Comparison of ENCODE assay signal across 19 cellular contexts in the genomic region with DNA sequence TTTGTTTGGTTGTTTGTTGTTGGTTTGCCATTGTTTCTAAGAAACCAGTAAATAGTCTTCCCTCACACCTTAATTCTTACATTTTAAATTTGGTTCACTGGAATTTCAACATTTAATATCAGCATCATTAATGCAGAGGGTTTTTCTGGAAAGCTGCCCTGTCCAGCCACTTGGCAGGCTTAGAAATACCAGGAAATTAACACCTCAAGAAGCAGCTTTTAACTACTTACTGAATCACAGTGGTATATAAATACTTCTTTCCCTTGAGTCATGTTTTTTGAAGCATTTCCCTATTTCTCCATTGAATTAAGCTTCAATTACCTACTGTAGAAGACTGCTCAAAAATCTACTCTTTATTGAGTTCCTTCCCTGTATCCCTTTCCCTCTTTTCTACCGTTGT.
DNase-seq lines count a peak whose midpoint lies in the region; ATAC-seq, FAIRE-seq and TF ChIP-seq lines count a peak whose summit lies in the region.
"Had no signal": no experiment of that assay in that cellular context is flagged by ENCODE, and none has a peak within 500 bp of the region (broad histone marks: within the 10 kb centered on the region; RNA-seq: fewer than 3 reads in every experiment).

No MANE protein-coding gene starts in this region.

- no peaks in the 10 kb centered on the region for H3K23me2 ChIP-seq in H1 (ENCODE audit: low read depth, low read length)

- H3K27me3 Mint-ChIP-seq in activated T-helper 2 cell treated with anti-CD3 and anti-CD28 coated beads, Interferon-gamma antibody, Interleukin-2, Interleukin-4, amounts not matched to agents 10 μg/mL and 5 μg/mL and 100 μg/mL, durations not matched to agents 14 hours and 24 hours and 36 hours (ENCODE audit: low read depth) = no peaks in the 10 kb centered on the region
- H3K27me3 Mint-ChIP-seq: CD4-positive, alpha-beta memory T cell had no signal

- H3K36me3 ChIP-seq in H1 (ENCODE audit: control insufficient read depth in 2 of 4, insufficient read depth in 4 of 4, low read length in 3 of 4) = no peaks in the 10 kb centered on the region
- H3K36me3 ChIP-seq in lower lobe of right lung = no peaks in the 10 kb centered on the region
- H3K36me3 ChIP-seq: HAP-1 had no signal

- H3K14ac ChIP-seq in H1 (ENCODE audit: insufficient read length) = no peak overlapping the region

- intact Hi-C loops in lower lobe of right lung (cut with DNase I) = no loop called here
- intact Hi-C loops in activated T-helper 2 cell treated with anti-CD3 and anti-CD28 coated beads, Interferon-gamma antibody, Interleukin-2, Interleukin-4, amounts not matched to agents 10 μg/mL and 5 μg/mL and 100 μg/mL, durations not matched to agents 14 hours and 24 hours and 36 hours (cut with micrococcal nuclease) = no loop called here

- no peaks in the 10 kb centered on the region for H3K9me3 ChIP-seq in H1 (ENCODE audit: insufficient read depth in 2 of 2, low read depth in 1 of 2, low read length in 1 of 2)
- no peaks in the 10 kb centered on the region for H3K9me3 ChIP-seq in lower lobe of right lung
- H3K9me3 ChIP-seq: HAP-1 had no signal

- H3K4ac ChIP-seq in H1 (replicated peaks; ENCODE audit: insufficient read length, low read depth, low read length) = no peak overlapping the region

- no peak overlapping the region for H4K5ac ChIP-seq in H1 (ENCODE audit: insufficient read length, low read depth, low read length)

- CTCF ChIA-PET in H1 (lab: Charles Lee; ENCODE audit: partially characterized antibody) = interaction anchor here (1.5 kb wide), 1 partner anchor 76 kb away, joined by 4 read pairs; no protein-coding TSS in a partner anchor

- no peak overlapping the region for H3K23ac ChIP-seq in H1 (ENCODE audit: insufficient read length)

- ATAC-seq in lower lobe of right lung = peak; percentile 53 to 87
- ATAC-seq: GM23338 had no signal

- H2BK20ac ChIP-seq in H1 (ENCODE audit: low read length) = no peak overlapping the region

- H3K27ac Mint-ChIP-seq in activated T-helper 2 cell treated with anti-CD3 and anti-CD28 coated beads, Interferon-gamma antibody, Interleukin-2, Interleukin-4, amounts not matched to agents 10 μg/mL and 5 μg/mL and 100 μg/mL, durations not matched to agents 14 hours and 24 hours and 36 hours = no peak overlapping the region
- H3K27ac Mint-ChIP-seq: CD4-positive, alpha-beta memory T cell; GM23338; HFFc6 had no signal

- TF ChIP-seq POLR2A in H1 (IDR thresholded peaks at IDR 0.05; ENCODE audit: control extremely low read depth in 1 of 2, low read depth in 2 of 2, low read length in 2 of 2) = no peak

- no peak overlapping the region for H2BK5ac ChIP-seq in H1 (ENCODE audit: low read depth, low read length)

- H3K4me1 Mint-ChIP-seq in activated T-helper 2 cell treated with anti-CD3 and anti-CD28 coated beads, Interferon-gamma antibody, Interleukin-2, Interleukin-4, amounts not matched to agents 10 μg/mL and 5 μg/mL and 100 μg/mL, durations not matched to agents 14 hours and 24 hours and 36 hours (ENCODE audit: low read depth) = no peaks in the 10 kb centered on the region
- H3K4me1 Mint-ChIP-seq: CD4-positive, alpha-beta memory T cell had no signal

- no peak overlapping the region for H4K8ac ChIP-seq in H1 (ENCODE audit: extremely low read depth, insufficient read depth, low read length)

- no peak overlapping the region for H3K18ac ChIP-seq in H1 (ENCODE audit: extremely low read depth, low read length)

- no peaks in the 10 kb centered on the region for H4K20me1 ChIP-seq in H1 (replicated peaks in 1 of 2; ENCODE audit: control insufficient read depth in 1 of 2, insufficient read depth in 2 of 2, low read length in 2 of 2)

- POLR2A ChIA-PET in H1 (lab: Charles Lee; ENCODE audit: partially characterized antibody) = no interaction called here

- peaks cover 20% of the 10 kb centered on the region for H3K9me3 Mint-ChIP-seq in activated T-helper 2 cell treated with anti-CD3 and anti-CD28 coated beads, Interferon-gamma antibody, Interleukin-2, Interleukin-4, amounts not matched to agents 10 μg/mL and 5 μg/mL and 100 μg/mL, durations not matched to agents 14 hours and 24 hours and 36 hours
- H3K9me3 Mint-ChIP-seq: GM23338 had no signal

- H3K4me3 ChIP-seq in H1 (ENCODE audit: extremely low read depth in 1 of 4, insufficient read depth in 2 of 4, low read depth in 3 of 4, low read length in 4 of 4) = no peak overlapping the region
- no peak overlapping the region for H3K4me3 ChIP-seq in lower lobe of right lung
- H3K4me3 ChIP-seq in retinal pigment epithelial cell (ENCODE audit: low read length) = no peak overlapping the region
- H3K4me3 ChIP-seq: GM23338, HAP-1 had no signal

- no peaks in the 10 kb centered on the region for H3K27me3 ChIP-seq in H1 (replicated peaks in 1 of 4; ENCODE audit: control insufficient read depth in 3 of 4, extremely low read depth in 1 of 4, insufficient read depth in 3 of 4, low read length in 3 of 4)
- H3K27me3 ChIP-seq in lower lobe of right lung (ENCODE audit: low read depth) = no peaks in the 10 kb centered on the region

- TF ChIP-seq RAD21 in H1 (IDR thresholded peaks at IDR 0.05 in 1 of 2, conservative IDR thresholded peaks at IDR 0.05 in 1 of 2; ENCODE audit: low read depth in 2 of 2, low read length in 2 of 2) = no peak

- H2AK5ac ChIP-seq in H1 (ENCODE audit: low read depth, low read length) = no peak overlapping the region

- H3K79me1 ChIP-seq in H1 (ENCODE audit: low read depth, low read length) = no peaks in the 10 kb centered on the region

- TF ChIP-seq CTCF in H1 (IDR thresholded peaks at IDR 0.05; ENCODE audit: control extremely low read depth in 1 of 3, insufficient read depth in 1 of 3, low read depth in 1 of 3, low read length in 3 of 3) (no peak), lower lobe of right lung (IDR thresholded peaks at IDR 0.05) (no peak), retinal pigment epithelial cell (conservative IDR thresholded peaks at IDR 0.05; ENCODE audit: low read depth, low read length) (no peak)

- H3K9ac ChIP-seq in H1 (replicated peaks in 1 of 4; ENCODE audit: extremely low read depth in 1 of 4, low read depth in 3 of 4, low read length in 3 of 4) = no peak overlapping the region

- H2BK15ac ChIP-seq in H1 (ENCODE audit: low read length) = no peak overlapping the region

- H4K91ac ChIP-seq in H1 (replicated peaks; ENCODE audit: insufficient read length, low read length) = no peak overlapping the region

- 0 out of 2 replicates have a peak overlapping the region, but pooled peaks have one; percentile 16 for H2AFZ ChIP-seq in H1 (ENCODE audit: low read length)
- H2AFZ ChIP-seq: GM23338 had no signal

- TF ChIP-seq EP300 in H1 (IDR thresholded peaks at IDR 0.05; ENCODE audit: borderline replicate concordance in 1 of 2, low read depth in 2 of 2, low read length in 2 of 2) = no peak

- 85% methylated on average over 1 of the region's 1 CpG; no CpG with 5 or more reads in 1 of the 2 experiments for WGBS in H1 (ENCODE audit: extremely low coverage in 1 of 2, insufficient coverage in 1 of 2, insufficient read length in 1 of 2, insufficient replicate concordance in 2 of 2, low coverage in 1 of 2, low lambda C conversion rate in 2 of 2, missing lambda C conversion rate in 1 of 2), 2 experiments

- H3K79me2 ChIP-seq in H1 (ENCODE audit: control insufficient read depth in 1 of 2, insufficient read depth in 2 of 2, low read length in 2 of 2) = no peaks in the 10 kb centered on the region

- no peak overlapping the region for H2BK120ac ChIP-seq in H1 (replicated peaks; ENCODE audit: low read depth, low read length)

- no peaks in the 10 kb centered on the region for H3K36me3 Mint-ChIP-seq in activated T-helper 2 cell treated with anti-CD3 and anti-CD28 coated beads, Interferon-gamma antibody, Interleukin-2, Interleukin-4, amounts not matched to agents 10 μg/mL and 5 μg/mL and 100 μg/mL, durations not matched to agents 14 hours and 24 hours and 36 hours (ENCODE audit: low read depth)
- H3K36me3 Mint-ChIP-seq: CD4-positive, alpha-beta memory T cell had no signal

- no peak for FAIRE-seq in H1 (lab: Jason Lieb, UNC)
- FAIRE-seq: GM12892, GM19239, H54 had no signal

- H2BK12ac ChIP-seq in H1 (ENCODE audit: low read depth, low read length) = no peak overlapping the region

- no peak for DNase-seq in H1 (ENCODE audit: low read depth in 1 of 2, low spot score in 2 of 2)
- no peak for DNase-seq in lower lobe of right lung
- DNase-seq in retinal pigment epithelial cell (ENCODE audit: low read depth) = peak; percentile 76
- DNase-seq in activated T-helper 2 cell treated with anti-CD3 and anti-CD28 coated beads, Interferon-gamma antibody, Interleukin-2, Interleukin-4, amounts not matched to agents 10 μg/mL and 5 μg/mL and 100 μg/mL, durations not matched to agents 14 hours and 24 hours and 36 hours (ENCODE audit: low spot score) = no peak
- DNase-seq in activated CD4-positive, alpha-beta T cell treated with anti-CD3 and anti-CD28 coated beads, Interleukin-2, amount 50 U/mL, for 4 hours = no peak
- no peak for DNase-seq in amygdala (lab: John Stamatoyannopoulos, UW)
- DNase-seq: C1 segment of cervical spinal cord; Calu3; CD4-positive, alpha-beta memory T cell; COR-L47; DMS53; DMS79 treated with DMSO at 0.1 percent for 48 hours; GF-D8; HFFc6 had no signal

- H3K27ac ChIP-seq in H1 (ENCODE audit: low read depth, low read length) = no peak overlapping the region
- no peak overlapping the region for H3K27ac ChIP-seq in lower lobe of right lung

- H3K4me2 ChIP-seq in H1 (ENCODE audit: insufficient read depth in 1 of 2, low read depth in 2 of 2, low read length in 2 of 2) = no peak overlapping the region
- H3K4me2 ChIP-seq: GM23338 had no signal

- H3K56ac ChIP-seq in H1 (replicated peaks; ENCODE audit: insufficient read length, low read depth, low read length) = no peak overlapping the region

- no peaks in the 10 kb centered on the region for H3K4me1 ChIP-seq in H1 (replicated peaks in 1 of 4; ENCODE audit: control insufficient read depth in 3 of 4, insufficient read depth in 4 of 4, low read length in 3 of 4)
- no peaks in the 10 kb centered on the region for H3K4me1 ChIP-seq in lower lobe of right lung
- H3K4me1 ChIP-seq: HAP-1 had no signal

- H3K4me3 Mint-ChIP-seq in activated T-helper 2 cell treated with anti-CD3 and anti-CD28 coated beads, Interferon-gamma antibody, Interleukin-2, Interleukin-4, amounts not matched to agents 10 μg/mL and 5 μg/mL and 100 μg/mL, durations not matched to agents 14 hours and 24 hours and 36 hours (ENCODE audit: low read depth) = no peak overlapping the region
- H3K4me3 Mint-ChIP-seq: CD4-positive, alpha-beta memory T cell; GM23338; HFFc6 had no signal

TF ChIP-seq in H1, 55 proteins besides CTCF, POLR2A, EP300 and RAD21 (continues in another document):
- TF ChIP-seq CTBP2 (IDR thresholded peaks at IDR 0.05; ENCODE audit: borderline replicate concordance, insufficient read depth, insufficient read length, low read length) = no peak
- no peak for TF ChIP-seq CREB1 (IDR thresholded peaks at IDR 0.05)
- no peak for TF ChIP-seq BRCA1 (IDR thresholded peaks at IDR 0.05; ENCODE audit: low read depth, low read length)
- TF ChIP-seq EZH2 (IDR thresholded peaks at IDR 0.05; ENCODE audit: low read depth, low read length, severe bottlenecking) = no peak
- no peak for TF ChIP-seq MAFK (IDR thresholded peaks at IDR 0.05; ENCODE audit: low read depth, low read length)
- no peak for TF ChIP-seq NRF1 (IDR thresholded peaks at IDR 0.05; ENCODE audit: low read depth, low read length)
- no peak for TF ChIP-seq KDM1A (IDR thresholded peaks at IDR 0.05; ENCODE audit: borderline replicate concordance, low read length)
